ENCODE assay signal across 21 cellular contexts in genomic region chr11:76603202-76603601, GRCh38.
A peak's percentile ranks its signal among the peaks of the same experiment; 100 is the strongest.
DNase-seq lines count a peak whose midpoint lies in the region; ATAC-seq and TF ChIP-seq lines count a peak whose summit lies in the region.
"Had no signal": no experiment of that assay in that cellular context is flagged by ENCODE, and none has a peak within 500 bp of the region (broad histone marks: within the 10 kb centered on the region; RNA-seq: fewer than 3 reads in every experiment).

No MANE protein-coding gene starts in this region.

- in situ Hi-C loops in gastrocnemius medialis (cut with MboI; ENCODE audit: low sequenced_read_pairs in 4 of 4) = no loop called here

- BruUV-seq in MCF 10A (replicated peaks; lab: Mats Ljungman, UMichigan) = no TSS peak

- H3K27me3 Mint-ChIP-seq in MCF 10A (ENCODE audit: insufficient read depth, unreplicated experiment) = no peaks in the 10 kb centered on the region
- H3K27me3 Mint-ChIP-seq: activated CD8-positive, alpha-beta T cell treated with anti-CD3 and anti-CD28 coated beads for 36 hours; activated naive CD4-positive, alpha-beta T cell treated with anti-CD3 and anti-CD28 coated beads, Interleukin-2, amount 50 U/mL, for 24 hours had no signal

- no peak for TF ChIP-seq CTCF in breast epithelium (IDR thresholded peaks at IDR 0.05)
- no peak for TF ChIP-seq CTCF in MCF 10A (IDR thresholded peaks at IDR 0.05; ENCODE audit: unreplicated experiment)
- TF ChIP-seq CTCF in gastrocnemius medialis (IDR thresholded peaks at IDR 0.05 in 4 of 5, conservative IDR thresholded peaks at IDR 0.05 in 1 of 5) = no peak
- no peak for TF ChIP-seq CTCF in foreskin keratinocyte (conservative IDR thresholded peaks at IDR 0.05)

- no peaks in the 10 kb centered on the region for H3K36me3 Mint-ChIP-seq in MCF 10A (ENCODE audit: insufficient read depth, unreplicated experiment)
- H3K36me3 Mint-ChIP-seq: activated naive CD4-positive, alpha-beta T cell treated with anti-CD3 and anti-CD28 coated beads, Interleukin-2, amount 50 U/mL, for 24 hours had no signal

- H3K27me3 ChIP-seq in breast epithelium (no peaks in the 10 kb centered on the region), right cardiac atrium (ENCODE audit: control insufficient read depth, insufficient read depth) (no peaks in the 10 kb centered on the region), gastrocnemius medialis (no peaks in the 10 kb centered on the region), aorta (ENCODE audit: control insufficient read depth in 1 of 2, insufficient read depth in 2 of 2, low read length in 1 of 2) (no peaks in the 10 kb centered on the region), foreskin keratinocyte (peaks cover 13% of the 10 kb centered on the region)
- H3K27me3 ChIP-seq: tibial nerve had no signal

- no peak overlapping the region for H3K27ac Mint-ChIP-seq in MCF 10A (ENCODE audit: low read depth, unreplicated experiment)
- H3K27ac Mint-ChIP-seq: activated CD8-positive, alpha-beta T cell treated with anti-CD3 and anti-CD28 coated beads for 36 hours; activated naive CD4-positive, alpha-beta T cell treated with anti-CD3 and anti-CD28 coated beads, Interleukin-2, amount 50 U/mL, for 24 hours; stimulated activated memory B cell treated with anti-CD40 and anti-IgM and Interleukin-4, amounts not matched to agents 10 μg/mL and 1 μg/mL and 100 μg/mL, for 72 hours had no signal

- TF ChIP-seq POLR2A in breast epithelium (IDR thresholded peaks at IDR 0.05) = no peak
- no peak for TF ChIP-seq POLR2A in gastrocnemius medialis (IDR thresholded peaks at IDR 0.05)

- no peak overlapping the region for H3K4me3 Mint-ChIP-seq in MCF 10A (ENCODE audit: unreplicated experiment)
- H3K4me3 Mint-ChIP-seq: activated CD8-positive, alpha-beta T cell treated with anti-CD3 and anti-CD28 coated beads for 36 hours; activated naive CD4-positive, alpha-beta T cell treated with anti-CD3 and anti-CD28 coated beads, Interleukin-2, amount 50 U/mL, for 24 hours; activated T-cell treated with anti-CD3 and anti-CD28 coated beads, Interleukin-2, amount 50 U/mL, for 4 hours; stimulated activated memory B cell treated with anti-CD40 and anti-IgM and Interleukin-4, amounts not matched to agents 10 μg/mL and 1 μg/mL and 100 μg/mL, for 72 hours had no signal

- no peaks in the 10 kb centered on the region for H3K4me1 ChIP-seq in breast epithelium
- peaks cover 28% of the 10 kb centered on the region for H3K4me1 ChIP-seq in right cardiac atrium (ENCODE audit: control insufficient read depth, insufficient read depth, low read length)
- peaks cover 19 to 22% of the 10 kb centered on the region in 2 donors for H3K4me1 ChIP-seq in gastrocnemius medialis
- no peaks in the 10 kb centered on the region for H3K4me1 ChIP-seq in aorta (ENCODE audit: control insufficient read depth in 1 of 2, insufficient read depth in 2 of 2, low read length in 2 of 2)
- no peaks in the 10 kb centered on the region for H3K4me1 ChIP-seq in foreskin keratinocyte

- H3K9me3 Mint-ChIP-seq in MCF 10A (ENCODE audit: unreplicated experiment) = no peaks in the 10 kb centered on the region
- H3K9me3 Mint-ChIP-seq: activated CD8-positive, alpha-beta T cell treated with anti-CD3 and anti-CD28 coated beads for 36 hours; activated naive CD4-positive, alpha-beta T cell treated with anti-CD3 and anti-CD28 coated beads, Interleukin-2, amount 50 U/mL, for 24 hours; activated T-cell treated with anti-CD3 and anti-CD28 coated beads, Interleukin-2, amount 50 U/mL, for 4 hours had no signal

- peak in 1 of 2 donors; percentile 31 for DNase-seq in breast epithelium (ENCODE audit: low spot score in 2 of 2)
- no peak for DNase-seq in MCF 10A (ENCODE audit: unreplicated experiment)
- no peak for DNase-seq in right cardiac atrium
- DNase-seq in gastrocnemius medialis = no peak
- DNase-seq in aorta = peak; percentile 38 to 65
- DNase-seq in foreskin keratinocyte = no peak
- DNase-seq in LoVo (ENCODE audit: low spot score) = no peak
- DNase-seq: activated CD8-positive, alpha-beta T cell treated with anti-CD3 and anti-CD28 coated beads for 36 hours; activated T-cell treated with anti-CD3 and anti-CD28 coated beads, Interleukin-2, amount 50 U/mL, for 4 hours; GOT3; kidney; NCI-H69; SIG-M5; stimulated activated CD4-positive, alpha-beta T cell treated with anti-CD3 and anti-CD28 coated beads, Interleukin-15, amount 100 ng/mL, for 24 hours; T-helper 2 cell; WERI-Rb-1 had no signal

- POLR2A ChIA-PET in MCF 10A (lab: Yijun Ruan, JAX) = no interaction called here

- WGBS in right cardiac atrium = 88% methylated on average over 4 of the region's 4 CpGs
- WGBS in aorta, 2 donors = 91 to 96% methylated on average over 4 of the region's 4 CpGs

- H3K36me3 ChIP-seq in breast epithelium (no peaks in the 10 kb centered on the region), gastrocnemius medialis (no peaks in the 10 kb centered on the region), aorta (ENCODE audit: control insufficient read depth in 1 of 2, insufficient read depth in 2 of 2, low read length in 1 of 2) (no peaks in the 10 kb centered on the region)
- H3K36me3 ChIP-seq: tibial nerve, WERI-Rb-1 had no signal

- intact Hi-C loops in breast epithelium (cut with DNase I; ENCODE audit: low total_unique reads) = no loop called here
- intact Hi-C loops in MCF 10A (cut with micrococcal nuclease) = no loop called here
- intact Hi-C loops in right cardiac atrium (cut with DNase I) = no loop called here
- intact Hi-C loops in gastrocnemius medialis (cut with DNase I; ENCODE audit: low total_unique reads) = loop anchor here (5.0 kb wide), 1 partner anchor 74 kb away; no protein-coding TSS in a partner anchor
- intact Hi-C loops in aorta (cut with DNase I) = no loop called here

- H3K27ac ChIP-seq in breast epithelium (peak overlapping the region; percentile 30 to 86), right cardiac atrium (ENCODE audit: low read length) (peak overlapping the region; percentile 11), gastrocnemius medialis (peak overlapping the region; percentile 20 to 63 (median 44)), aorta (ENCODE audit: low read depth in 1 of 2, low read length in 2 of 2) (no peak overlapping the region), foreskin keratinocyte (no peak overlapping the region)
- H3K27ac ChIP-seq: C4-2B, WERI-Rb-1 had no signal

- CTCF ChIA-PET in MCF 10A (lab: Yijun Ruan, JAX) = no interaction called here

- no peaks in the 10 kb centered on the region for H3K9me3 ChIP-seq in breast epithelium
- H3K9me3 ChIP-seq in right cardiac atrium (ENCODE audit: control insufficient read depth, low read length) = no peaks in the 10 kb centered on the region
- H3K9me3 ChIP-seq in gastrocnemius medialis = no peaks in the 10 kb centered on the region
- no peaks in the 10 kb centered on the region for H3K9me3 ChIP-seq in aorta (ENCODE audit: control insufficient read depth, low read length)
- H3K9me3 ChIP-seq: tibial nerve had no signal

- H3K4me3 ChIP-seq in breast epithelium = no peak overlapping the region
- no peak overlapping the region for H3K4me3 ChIP-seq in right cardiac atrium (ENCODE audit: low read length)
- H3K4me3 ChIP-seq in gastrocnemius medialis = no peak overlapping the region
- no peak overlapping the region for H3K4me3 ChIP-seq in aorta (ENCODE audit: low read length in 2 of 2)
- H3K4me3 ChIP-seq: tibial nerve had no signal

- H3K4me1 Mint-ChIP-seq in MCF 10A (ENCODE audit: insufficient read depth, unreplicated experiment) = no peaks in the 10 kb centered on the region
- H3K4me1 Mint-ChIP-seq: activated naive CD4-positive, alpha-beta T cell treated with anti-CD3 and anti-CD28 coated beads, Interleukin-2, amount 50 U/mL, for 24 hours had no signal

- no peak for ATAC-seq in right cardiac atrium
- ATAC-seq in gastrocnemius medialis = no peak
- no peak for ATAC-seq in aorta (ENCODE audit: low FRiP score)
- ATAC-seq in foreskin keratinocyte = no peak
- ATAC-seq in HG02870 (IDR thresholded peaks at IDR 0.05; ENCODE audit: unreplicated experiment) = no peak
- ATAC-seq: activated CD8-positive, alpha-beta T cell treated with anti-CD3 and anti-CD28 coated beads for 36 hours; activated T-cell treated with anti-CD3 and anti-CD28 coated beads, Interleukin-2, amount 50 U/mL, for 4 hours; stimulated activated memory B cell treated with anti-CD40 and anti-IgM and Interleukin-4, amounts not matched to agents 10 μg/mL and 1 μg/mL and 100 μg/mL, for 72 hours had no signal

Comparison
In these comparisons a context has a peak if more than half of its experiments do, and no peak if none do; other contexts are left out.
1. DNase-seq: peak in aorta (2 of 2); none in MCF 10A (single experiment), right cardiac atrium (0 of 3), gastrocnemius medialis (0 of 2), foreskin keratinocyte (0 of 2) and LoVo (single experiment).
2. H3K27ac ChIP-seq: peak in breast epithelium (2 of 2), right cardiac atrium (single experiment) and gastrocnemius medialis (4 of 4); none in aorta (0 of 2) and foreskin keratinocyte (single experiment).